8 cellular contexts compared by ENCODE assay signal in genomic region chr2:96815326-96816126, GRCh38. TPM values are rescaled to one million over a fixed set of nuclear protein-coding genes. Genes with fewer than 3 reads are reported as not detected.
DNase-seq lines count a peak whose midpoint lies in the region; ATAC-seq, FAIRE-seq and TF ChIP-seq lines count a peak whose summit lies in the region.

No MANE protein-coding gene starts in this region.

- POLR2A ChIA-PET in HEK293 (lab: Yijun Ruan, JAX): interaction anchor here (0.5 to 1.7 kb wide), 12 partner anchors 18 to 275 kb away, joined by 3 to 7 read pairs (median 4); partner anchors contain the start of genes ANKRD39, CNNM4 and KANSL3

- H3K27ac ChIP-seq in HEK293 (ENCODE audit: extremely low read depth, low read depth, low read length) (peak overlapping the region; percentile 50; the same call in 1 of the 2 replicates), astrocyte (ENCODE audit: low read depth, low read length) (no peak overlapping the region), keratinocyte (ENCODE audit: control insufficient read depth, insufficient read depth, low read length) (peak overlapping the region; percentile 48)

- CTCF ChIA-PET in HEK293 (lab: Yijun Ruan, JAX): interaction anchor here (0.6 to 1.1 kb wide), 6 partner anchors 9 to 57 kb away, joined by 3 to 4 read pairs (median 4); no protein-coding TSS in a partner anchor

- no peaks in the 10 kb centered on the region for H3K9me1 ChIP-seq in keratinocyte (ENCODE audit: control insufficient read depth, extremely low read depth, insufficient read depth, low read length)

- TF ChIP-seq CTCF in HEK293 (tag by site-specific recombination; IDR thresholded peaks at IDR 0.05) (no peak), astrocyte (IDR thresholded peaks at IDR 0.05; ENCODE audit: insufficient read depth, low read depth, low read length) (no peak), keratinocyte (optimal IDR thresholded peaks at IDR 0.05 in 1 of 3, IDR thresholded peaks at IDR 0.05 in 1 of 3, conservative IDR thresholded peaks at IDR 0.05 in 1 of 3; ENCODE audit: extremely low read depth in 1 of 3, insufficient read depth in 2 of 3, low read length in 3 of 3) (no peak)

- peaks cover 17% of the 10 kb centered on the region for H3K36me3 Mint-ChIP-seq in T-helper 1 cell treated with Interleukin-12 subunit alpha and Interleukin-12 subunit beta and Interleukin-4 antibody, amounts not matched to agents 30 μg/mL and 1 μg/mL, for 36 hours (ENCODE audit: low read depth)
- peaks cover 2% of the 10 kb centered on the region for H3K36me3 Mint-ChIP-seq in astrocyte (ENCODE audit: low read depth, unreplicated experiment)
- H3K36me3 Mint-ChIP-seq in stimulated activated effector memory CD8-positive, alpha-beta T cell treated with anti-CD3 and anti-CD28 coated beads, Interleukin-12 subunit alpha, Interleukin-12 subunit beta, amount 100 ng/mL, for 72 hours: peaks cover 31% of the 10 kb centered on the region

- H3K36me3 ChIP-seq in HEK293 (ENCODE audit: control insufficient read depth in 2 of 2, insufficient read depth in 1 of 2, low read length in 2 of 2) (peaks cover 6 to 41% of the 10 kb centered on the region in 2 experiments; a peak in 2 of 3 replicates), astrocyte (ENCODE audit: insufficient read depth, low read length) (no peaks in the 10 kb centered on the region), keratinocyte (ENCODE audit: control insufficient read depth in 2 of 2, extremely low read depth in 1 of 2, insufficient read depth in 2 of 2, low read length in 2 of 2) (peaks cover 0 to 1% of the 10 kb centered on the region in 2 experiments)

- H3K9me3 ChIP-seq in HEK293 (ENCODE audit: control insufficient read depth, insufficient read depth, low read depth, low read length) (no peaks in the 10 kb centered on the region), astrocyte (ENCODE audit: insufficient read depth, low read depth, low read length) (no peaks in the 10 kb centered on the region), keratinocyte (ENCODE audit: control insufficient read depth, low read depth, low read length) (no peaks in the 10 kb centered on the region)

- H2AFZ ChIP-seq in astrocyte (ENCODE audit: low read depth, low read length): peak overlapping the region; percentile 82
- peak overlapping the region; percentile 85 for H2AFZ ChIP-seq in keratinocyte (ENCODE audit: control insufficient read depth, low read length)

- FAIRE-seq in astrocyte (lab: Jason Lieb, UNC) (no peak), keratinocyte (lab: Jason Lieb, UNC) (no peak)

- H3K4me1 Mint-ChIP-seq in T-helper 1 cell treated with Interleukin-12 subunit alpha and Interleukin-12 subunit beta and Interleukin-4 antibody, amounts not matched to agents 30 μg/mL and 1 μg/mL, for 36 hours (ENCODE audit: low read depth): peaks cover 49% of the 10 kb centered on the region
- peaks cover 2% of the 10 kb centered on the region for H3K4me1 Mint-ChIP-seq in astrocyte (ENCODE audit: low read depth, unreplicated experiment)
- H3K4me1 Mint-ChIP-seq in stimulated activated effector memory CD8-positive, alpha-beta T cell treated with anti-CD3 and anti-CD28 coated beads, Interleukin-12 subunit alpha, Interleukin-12 subunit beta, amount 100 ng/mL, for 72 hours: peaks cover 60% of the 10 kb centered on the region

- H3K9me3 Mint-ChIP-seq in T-helper 1 cell treated with Interleukin-12 subunit alpha and Interleukin-12 subunit beta and Interleukin-4 antibody, amounts not matched to agents 30 μg/mL and 1 μg/mL, for 36 hours: no peaks in the 10 kb centered on the region
- H3K9me3 Mint-ChIP-seq in astrocyte (ENCODE audit: unreplicated experiment): no peaks in the 10 kb centered on the region
- H3K9me3 Mint-ChIP-seq in stimulated activated effector memory CD8-positive, alpha-beta T cell treated with anti-CD3 and anti-CD28 coated beads, Interleukin-12 subunit alpha, Interleukin-12 subunit beta, amount 100 ng/mL, for 72 hours: no peaks in the 10 kb centered on the region

- dilution Hi-C loops in keratinocyte (cut with MboI; ENCODE audit: extremely low pct_ligation_motif_present, low sequenced_read_pairs): no loop called here

- peaks cover 15% of the 10 kb centered on the region for H3K4me1 ChIP-seq in HEK293 (ENCODE audit: control insufficient read depth, insufficient read depth, low read length)
- H3K4me1 ChIP-seq in astrocyte (ENCODE audit: insufficient read depth, low read length): peaks cover 12% of the 10 kb centered on the region
- H3K4me1 ChIP-seq in keratinocyte (ENCODE audit: control insufficient read depth, extremely low read depth, insufficient read depth, low read length): peaks cover 14% of the 10 kb centered on the region

- H3K4me2 ChIP-seq in astrocyte (ENCODE audit: low read length) (peak overlapping the region; percentile 98), keratinocyte (ENCODE audit: control insufficient read depth, extremely low read depth, insufficient read depth, low read depth, low read length) (peak overlapping the region; percentile 94)

- H4K20me1 ChIP-seq in astrocyte (ENCODE audit: insufficient read depth, low read length) (peaks cover 35% of the 10 kb centered on the region), keratinocyte (ENCODE audit: control insufficient read depth, extremely low read depth, insufficient read depth, low read length) (peaks cover 3% of the 10 kb centered on the region)

- H3K4me3 ChIP-seq in HEK293 (ENCODE audit: low read depth, low read length) (peak overlapping the region; percentile 75), astrocyte (ENCODE audit: insufficient read depth, low read depth, low read length) (peak overlapping the region; percentile 69), keratinocyte (ENCODE audit: control insufficient read depth in 2 of 3, extremely low read depth in 1 of 3, insufficient read depth in 2 of 3, low read depth in 1 of 3, low read length in 3 of 3) (peak overlapping the region; percentile 53 to 74 (median 57))

- peak overlapping the region; percentile 67 for H3K27ac Mint-ChIP-seq in T-helper 1 cell treated with Interleukin-12 subunit alpha and Interleukin-12 subunit beta and Interleukin-4 antibody, amounts not matched to agents 30 μg/mL and 1 μg/mL, for 36 hours
- H3K27ac Mint-ChIP-seq in astrocyte (ENCODE audit: unreplicated experiment): no peak overlapping the region
- H3K27ac Mint-ChIP-seq in stimulated activated effector memory CD8-positive, alpha-beta T cell treated with anti-CD3 and anti-CD28 coated beads, Interleukin-12 subunit alpha, Interleukin-12 subunit beta, amount 100 ng/mL, for 72 hours: peak overlapping the region; percentile 72

- no peaks in the 10 kb centered on the region for H3K27me3 Mint-ChIP-seq in T-helper 1 cell treated with Interleukin-12 subunit alpha and Interleukin-12 subunit beta and Interleukin-4 antibody, amounts not matched to agents 30 μg/mL and 1 μg/mL, for 36 hours (ENCODE audit: low read depth)
- peaks cover 5% of the 10 kb centered on the region for H3K27me3 Mint-ChIP-seq in astrocyte (ENCODE audit: low read depth, unreplicated experiment)

- H3K79me2 ChIP-seq in astrocyte (ENCODE audit: insufficient read depth, low read length): peaks cover 7% of the 10 kb centered on the region
- H3K79me2 ChIP-seq in keratinocyte (ENCODE audit: control insufficient read depth, insufficient read depth, low read length): peaks cover 5% of the 10 kb centered on the region

- H3K27me3 ChIP-seq in astrocyte (ENCODE audit: insufficient read depth, low read length) (no peaks in the 10 kb centered on the region), keratinocyte (ENCODE audit: control insufficient read depth, extremely low read depth, insufficient read depth, low read length) (no peaks in the 10 kb centered on the region)

- DNase-seq in T-helper 1 cell (no peak), NCI-H748 (lab: John Stamatoyannopoulos, UW; ENCODE audit: unreplicated experiment) (peak; percentile 30), astrocyte (ENCODE audit: low read depth) (peak; percentile 43), keratinocyte (ENCODE audit: low read depth, low spot score) (no peak), middle frontal gyrus (ENCODE audit: extremely low spot score, low spot score) (no peak)
- no peak for DNase-seq in stimulated activated effector memory CD8-positive, alpha-beta T cell treated with anti-CD3 and anti-CD28 coated beads, Interleukin-12 subunit alpha, Interleukin-12 subunit beta, amount 100 ng/mL, for 72 hours (ENCODE audit: low spot score in 2 of 2)

- ATAC-seq in stimulated activated effector memory CD8-positive, alpha-beta T cell treated with anti-CD3 and anti-CD28 coated beads, Interleukin-12 subunit alpha, Interleukin-12 subunit beta, amount 100 ng/mL, for 72 hours: peak; percentile 3

- H3K9ac ChIP-seq in astrocyte (ENCODE audit: low read length) (peak overlapping the region; percentile 73), keratinocyte (ENCODE audit: control insufficient read depth, extremely low read depth, insufficient read depth, low read length) (peak overlapping the region; percentile 64)

- peak overlapping the region; percentile 84 for H3K4me3 Mint-ChIP-seq in T-helper 1 cell treated with Interleukin-12 subunit alpha and Interleukin-12 subunit beta and Interleukin-4 antibody, amounts not matched to agents 30 μg/mL and 1 μg/mL, for 36 hours
- H3K4me3 Mint-ChIP-seq in astrocyte (ENCODE audit: unreplicated experiment): peak overlapping the region; percentile 81
- H3K4me3 Mint-ChIP-seq in stimulated activated effector memory CD8-positive, alpha-beta T cell treated with anti-CD3 and anti-CD28 coated beads, Interleukin-12 subunit alpha, Interleukin-12 subunit beta, amount 100 ng/mL, for 72 hours: peak overlapping the region; percentile 74

RNA-seq across cellular contexts. Expression of gene CNNM3, which starts 0.5 kb away (rescaled TPM):
- total RNA-seq in astrocyte: 5.6 and 6.5 TPM in 2 replicates
- 2.3 to 3.1 TPM (median 2.6 TPM) in 3 replicates for polyA plus RNA-seq in keratinocyte
- polyA plus RNA-seq in keratinocyte (2011; ENCODE audit: low read depth): 2.1 TPM
- 1.4 and 1.7 TPM in 2 replicates for polyA plus RNA-seq in keratinocyte (2011; cell fraction: cytosol; rRNA removed)
- polyA plus RNA-seq in keratinocyte (2011; cell fraction: nucleus; rRNA removed): 7.0 and 8.3 TPM in 2 replicates
- polyA plus RNA-seq in keratinocyte (2012; ENCODE audit: low replicate concordance): 3.9 and 5.2 TPM in 2 replicates
- 5.6 to 11.6 TPM (median 10.5 TPM) in 3 replicates for polyA minus RNA-seq in keratinocyte
- 3.1 TPM for polyA minus RNA-seq in keratinocyte (2011; cell fraction: cytosol; rRNA and poly(A)+ RNA removed)
- polyA minus RNA-seq in keratinocyte (2011; cell fraction: nucleus; rRNA and poly(A)+ RNA removed): 8.3 and 10.9 TPM in 2 replicates

RNA-seq across cellular contexts. Expression of gene ANKRD23, which starts 28.3 kb away (rescaled TPM):
- total RNA-seq in astrocyte: 2.5 and 3.3 TPM in 2 replicates
- polyA plus RNA-seq in keratinocyte: 0.39 to 2.0 TPM (median 1.4 TPM) in 3 replicates
- 2.3 TPM for polyA plus RNA-seq in keratinocyte (2011; ENCODE audit: low read depth)
- 0.52 and 0.55 TPM in 2 replicates for polyA plus RNA-seq in keratinocyte (2011; cell fraction: cytosol; rRNA removed)
- polyA plus RNA-seq in keratinocyte (2011; cell fraction: nucleus; rRNA removed): 6.2 and 7.5 TPM in 2 replicates
- polyA plus RNA-seq in keratinocyte (2012; ENCODE audit: low replicate concordance): 0.87 and 1.1 TPM in 2 replicates
- polyA minus RNA-seq in keratinocyte: 0.30 to 2.5 TPM (median 1.4 TPM) in 3 replicates
- polyA minus RNA-seq in keratinocyte (2011; cell fraction: cytosol; rRNA and poly(A)+ RNA removed): not detected
- polyA minus RNA-seq in keratinocyte (2011; cell fraction: nucleus; rRNA and poly(A)+ RNA removed): 1.5 and 4.1 TPM in 2 replicates

RNA-seq across cellular contexts. Expression of gene ANKRD39, which starts 42.3 kb away (rescaled TPM):
- 11.9 and 13.7 TPM in 2 replicates for total RNA-seq in astrocyte
- polyA plus RNA-seq in keratinocyte: 6.6 to 8.3 TPM (median 7.2 TPM) in 3 replicates
- 2.0 TPM for polyA plus RNA-seq in keratinocyte (2011; ENCODE audit: low read depth)
- polyA plus RNA-seq in keratinocyte (2011; cell fraction: cytosol; rRNA removed): 3.3 and 5.3 TPM in 2 replicates
- 4.3 and 5.6 TPM in 2 replicates for polyA plus RNA-seq in keratinocyte (2011; cell fraction: nucleus; rRNA removed)
- polyA plus RNA-seq in keratinocyte (2012; ENCODE audit: low replicate concordance): 4.1 and 11.5 TPM in 2 replicates
- polyA minus RNA-seq in keratinocyte: 2.5 to 7.1 TPM (median 4.6 TPM) in 3 replicates
- 3.1 TPM for polyA minus RNA-seq in keratinocyte (2011; cell fraction: cytosol; rRNA and poly(A)+ RNA removed)
- polyA minus RNA-seq in keratinocyte (2011; cell fraction: nucleus; rRNA and poly(A)+ RNA removed): 3.3 and 4.8 TPM in 2 replicates

RNA-seq across cellular contexts. Expression of gene SEMA4C, which starts 54.4 kb away (rescaled TPM):
- 30.7 and 32.8 TPM in 2 replicates for total RNA-seq in astrocyte
- 6.9 to 10.2 TPM (median 7.5 TPM) in 3 replicates for polyA plus RNA-seq in keratinocyte
- polyA plus RNA-seq in keratinocyte (2011; ENCODE audit: low read depth): 1.2 TPM
- 2.3 and 3.0 TPM in 2 replicates for polyA plus RNA-seq in keratinocyte (2011; cell fraction: cytosol; rRNA removed)
- 19.8 and 21.2 TPM in 2 replicates for polyA plus RNA-seq in keratinocyte (2011; cell fraction: nucleus; rRNA removed)
- 5.2 and 6.3 TPM in 2 replicates for polyA plus RNA-seq in keratinocyte (2012; ENCODE audit: low replicate concordance)
- polyA minus RNA-seq in keratinocyte: 12.4 to 21.9 TPM (median 13.6 TPM) in 3 replicates
- 8.4 TPM for polyA minus RNA-seq in keratinocyte (2011; cell fraction: cytosol; rRNA and poly(A)+ RNA removed)
- polyA minus RNA-seq in keratinocyte (2011; cell fraction: nucleus; rRNA and poly(A)+ RNA removed): 18.9 and 19.0 TPM in 2 replicates

RNA-seq across cellular contexts. Expression of gene CNNM4, which starts 54.8 kb away (rescaled TPM):
- 5.8 and 6.8 TPM in 2 replicates for total RNA-seq in astrocyte
- 4.4 to 7.6 TPM (median 5.5 TPM) in 3 replicates for polyA plus RNA-seq in keratinocyte
- polyA plus RNA-seq in keratinocyte (2011; ENCODE audit: low read depth): 2.5 TPM
- polyA plus RNA-seq in keratinocyte (2011; cell fraction: cytosol; rRNA removed): 2.4 and 2.7 TPM in 2 replicates
- 12.4 and 14.6 TPM in 2 replicates for polyA plus RNA-seq in keratinocyte (2011; cell fraction: nucleus; rRNA removed)
- polyA plus RNA-seq in keratinocyte (2012; ENCODE audit: low replicate concordance): 5.5 and 5.6 TPM in 2 replicates
- 8.9 to 15.0 TPM (median 9.5 TPM) in 3 replicates for polyA minus RNA-seq in keratinocyte
- polyA minus RNA-seq in keratinocyte (2011; cell fraction: cytosol; rRNA and poly(A)+ RNA removed): 5.0 TPM
- polyA minus RNA-seq in keratinocyte (2011; cell fraction: nucleus; rRNA and poly(A)+ RNA removed): 12.1 and 15.2 TPM in 2 replicates

Comparison
In these comparisons a context has a peak if more than half of its experiments do, and no peak if none do; other contexts are left out.
1. DNase-seq: peak in NCI-H748 (single experiment) and astrocyte (single experiment); none in T-helper 1 cell (0 of 5), keratinocyte (single experiment), stimulated activated effector memory CD8-positive, alpha-beta T cell treated with anti-CD3 and anti-CD28 coated beads, Interleukin-12 subunit alpha, Interleukin-12 subunit beta, amount 100 ng/mL, for 72 hours (0 of 2) and middle frontal gyrus (single experiment).
2. Peak in every context shown above with its lines, with median percentiles within 50 percentile points of each other: H3K4me3 Mint-ChIP-seq and H3K4me3 ChIP-seq.